Comparison of ENCODE assay signal across 12 cellular contexts in genomic region chr4:171629182-171629581, GRCh38.
DNase-seq lines count a peak whose midpoint lies in the region; ATAC-seq and TF ChIP-seq lines count a peak whose summit lies in the region.
"Had no signal": no experiment of that assay in that cellular context is flagged by ENCODE, and none has a peak within 500 bp of the region (broad histone marks: within the 10 kb centered on the region; RNA-seq: fewer than 3 reads in every experiment).

No MANE protein-coding gene starts in this region.

- H3K4me3 Mint-ChIP-seq in stimulated activated memory B cell treated with anti-CD40 and anti-IgM and Interleukin-4, amounts not matched to agents 10 μg/mL and 1 μg/mL and 100 μg/mL, for 72 hours: no peak overlapping the region
- H3K4me3 Mint-ChIP-seq in activated T-helper 1 cell treated with anti-CD3 and anti-CD28 coated beads, Interleukin-12 subunit alpha, Interleukin-12 subunit beta, Interleukin-2, Interleukin-4 antibody, amounts not matched to agents 30 ng/mL and 10 ng/mL and 1 ng/mL, durations not matched to agents 14 hours and 24 hours and 36 hours: no peak overlapping the region

- peak; percentile 94 for ATAC-seq in GM19043 (IDR thresholded peaks at IDR 0.05; ENCODE audit: low read depth, unreplicated experiment)
- peak; percentile 79 for ATAC-seq in HG02571 (IDR thresholded peaks at IDR 0.05; ENCODE audit: unreplicated experiment)
- ATAC-seq in HG03196 (IDR thresholded peaks at IDR 0.05; ENCODE audit: unreplicated experiment): peak; percentile 75
- ATAC-seq in stimulated activated memory B cell treated with anti-CD40 and anti-IgM and Interleukin-4, amounts not matched to agents 10 μg/mL and 1 μg/mL and 100 μg/mL, for 72 hours: peak; percentile 81

- H3K36me3 Mint-ChIP-seq in stimulated activated memory B cell treated with anti-CD40 and anti-IgM and Interleukin-4, amounts not matched to agents 10 μg/mL and 1 μg/mL and 100 μg/mL, for 72 hours: no peaks in the 10 kb centered on the region
- H3K36me3 Mint-ChIP-seq in activated T-helper 1 cell treated with anti-CD3 and anti-CD28 coated beads, Interleukin-12 subunit alpha, Interleukin-12 subunit beta, Interleukin-2, Interleukin-4 antibody, amounts not matched to agents 30 ng/mL and 10 ng/mL and 1 ng/mL, durations not matched to agents 14 hours and 24 hours and 36 hours (ENCODE audit: low read depth): no peaks in the 10 kb centered on the region

- H3K4me1 Mint-ChIP-seq in stimulated activated memory B cell treated with anti-CD40 and anti-IgM and Interleukin-4, amounts not matched to agents 10 μg/mL and 1 μg/mL and 100 μg/mL, for 72 hours: peaks cover 14% of the 10 kb centered on the region
- H3K4me1 Mint-ChIP-seq in activated T-helper 1 cell treated with anti-CD3 and anti-CD28 coated beads, Interleukin-12 subunit alpha, Interleukin-12 subunit beta, Interleukin-2, Interleukin-4 antibody, amounts not matched to agents 30 ng/mL and 10 ng/mL and 1 ng/mL, durations not matched to agents 14 hours and 24 hours and 36 hours (ENCODE audit: low read depth): no peaks in the 10 kb centered on the region

- H3K27me3 Mint-ChIP-seq in stimulated activated memory B cell treated with anti-CD40 and anti-IgM and Interleukin-4, amounts not matched to agents 10 μg/mL and 1 μg/mL and 100 μg/mL, for 72 hours: no peaks in the 10 kb centered on the region
- no peaks in the 10 kb centered on the region for H3K27me3 Mint-ChIP-seq in activated T-helper 1 cell treated with anti-CD3 and anti-CD28 coated beads, Interleukin-12 subunit alpha, Interleukin-12 subunit beta, Interleukin-2, Interleukin-4 antibody, amounts not matched to agents 30 ng/mL and 10 ng/mL and 1 ng/mL, durations not matched to agents 14 hours and 24 hours and 36 hours (ENCODE audit: insufficient read depth)
- H3K27me3 Mint-ChIP-seq: progenitor cell of endocrine pancreas had no signal

- intact Hi-C loops in activated T-helper 1 cell treated with anti-CD3 and anti-CD28 coated beads, Interleukin-12 subunit alpha, Interleukin-12 subunit beta, Interleukin-2, Interleukin-4 antibody, amounts not matched to agents 30 ng/mL and 10 ng/mL and 1 ng/mL, durations not matched to agents 14 hours and 24 hours and 36 hours (cut with micrococcal nuclease): no loop called here

- DNase-seq in NCI-H524 treated with DMSO at 0.1 percent for 48 hours (lab: John Stamatoyannopoulos, UW): no peak
- DNase-seq in activated T-helper 1 cell treated with anti-CD3 and anti-CD28 coated beads, Interleukin-12 subunit alpha, Interleukin-12 subunit beta, Interleukin-2, Interleukin-4 antibody, amounts not matched to agents 30 ng/mL and 10 ng/mL and 1 ng/mL, durations not matched to agents 14 hours and 24 hours and 36 hours (ENCODE audit: low spot score): no peak
- DNase-seq in GM10266 (ENCODE audit: extremely low spot score): no peak
- DNase-seq: activated T-cell treated with anti-CD3 and anti-CD28 coated beads for 4 hours, mesenchymal stem cell, NCI-H187, transverse colon had no signal

- TF ChIP-seq CTCF in GM10266 (IDR thresholded peaks at IDR 0.05; ENCODE audit: control insufficient read depth, insufficient read depth, low read depth, missing control alignments): no peak

- H3K27ac Mint-ChIP-seq in stimulated activated memory B cell treated with anti-CD40 and anti-IgM and Interleukin-4, amounts not matched to agents 10 μg/mL and 1 μg/mL and 100 μg/mL, for 72 hours: no peak overlapping the region
- no peak overlapping the region for H3K27ac Mint-ChIP-seq in activated T-helper 1 cell treated with anti-CD3 and anti-CD28 coated beads, Interleukin-12 subunit alpha, Interleukin-12 subunit beta, Interleukin-2, Interleukin-4 antibody, amounts not matched to agents 30 ng/mL and 10 ng/mL and 1 ng/mL, durations not matched to agents 14 hours and 24 hours and 36 hours
- H3K27ac Mint-ChIP-seq: progenitor cell of endocrine pancreas had no signal

- H3K9me3 Mint-ChIP-seq in stimulated activated memory B cell treated with anti-CD40 and anti-IgM and Interleukin-4, amounts not matched to agents 10 μg/mL and 1 μg/mL and 100 μg/mL, for 72 hours: peaks cover 5% of the 10 kb centered on the region
- H3K9me3 Mint-ChIP-seq in activated T-helper 1 cell treated with anti-CD3 and anti-CD28 coated beads, Interleukin-12 subunit alpha, Interleukin-12 subunit beta, Interleukin-2, Interleukin-4 antibody, amounts not matched to agents 30 ng/mL and 10 ng/mL and 1 ng/mL, durations not matched to agents 14 hours and 24 hours and 36 hours: no peaks in the 10 kb centered on the region
